In genomic region chr9:12814877-12815237, GRCh38 we compare ENCODE assay signal across 8 cellular contexts. TPM values are rescaled to one million over a fixed set of nuclear protein-coding genes. Genes with fewer than 3 reads are reported as not detected.
DNase-seq lines count a peak whose midpoint lies in the region; FAIRE-seq and TF ChIP-seq lines count a peak whose summit lies in the region.

No MANE protein-coding gene starts in this region.

- peaks cover 69% of the 10 kb centered on the region for H3F3A ChIP-seq in GM23248 (ENCODE audit: insufficient read depth)

- H3K4me3 ChIP-seq in GM23248 (peak overlapping the region; percentile 50), SJSA1 (0 out of 2 replicates have a peak overlapping the region, but pooled peaks have one; percentile 3), kidney (ENCODE audit: low read length in 2 of 2) (no peak overlapping the region), small intestine (ENCODE audit: low read depth in 1 of 2, low read length in 2 of 2) (no peak overlapping the region)

- FAIRE-seq in kidney (lab: Jason Lieb, UNC) (no peak), small intestine (lab: Jason Lieb, UNC) (no peak), GM12892 (lab: Jason Lieb, UNC) (no peak)

- H3K27me3 ChIP-seq in GM23248 (replicated peaks; ENCODE audit: insufficient read depth), result no peaks in the 10 kb centered on the region
- H3K27me3 ChIP-seq in SJSA1 (replicated peaks), result no peaks in the 10 kb centered on the region
- no peaks in the 10 kb centered on the region for H3K27me3 ChIP-seq in small intestine (ENCODE audit: control insufficient read depth in 2 of 2, insufficient read depth in 2 of 2, low read length in 2 of 2)

- DNase-seq in GM23248 (no peak), SJSA1 (ENCODE audit: low read depth in 1 of 2, low spot score in 2 of 2) (no peak), kidney (no peak), small intestine (no peak), NCI-H2227 (lab: John Stamatoyannopoulos, UW; ENCODE audit: unreplicated experiment) (no peak), iPS-NIHi11 (ENCODE audit: low spot score) (no peak), D341Med (ENCODE audit: low spot score) (no peak), GM12892 (ENCODE audit: insufficient read length) (no peak)

- peak overlapping the region; percentile 49; the same call in 1 of the 2 replicates for H2AFZ ChIP-seq in GM23248

- in situ Hi-C loops in GM23248 (cut with MboI), result no loop called here

- H3K4me2 ChIP-seq in GM23248 (ENCODE audit: unreplicated experiment), result peak overlapping the region; percentile 80

- H4K20me1 ChIP-seq in GM23248 (ENCODE audit: insufficient read depth), result no peaks in the 10 kb centered on the region

- intact Hi-C loops in kidney (cut with DNase I), result no loop called here

- no peak for TF ChIP-seq CTCF in kidney (IDR thresholded peaks at IDR 0.05; ENCODE audit: borderline replicate concordance, extremely low read depth, insufficient read depth)

- TF ChIP-seq POLR2A in GM12892 (IDR thresholded peaks at IDR 0.05; ENCODE audit: low read depth, low read length), result no peak

- H3K9ac ChIP-seq in GM23248 (peak overlapping the region; percentile 79), kidney (ENCODE audit: low read length in 2 of 2) (peak overlapping the region in 1 of 2 donors; percentile 3)

- H3K36me3 ChIP-seq in GM23248 (ENCODE audit: low read depth), result 0 out of 2 replicates have a peak, but pooled peaks cover 5% of the 10 kb centered on the region
- H3K36me3 ChIP-seq in SJSA1, result no peaks in the 10 kb centered on the region
- H3K36me3 ChIP-seq in kidney (ENCODE audit: control insufficient read depth in 1 of 2, insufficient read depth in 2 of 2, low read length in 2 of 2), result no peaks in the 10 kb centered on the region
- H3K36me3 ChIP-seq in small intestine (ENCODE audit: control insufficient read depth in 2 of 2, insufficient read depth in 2 of 2, low read length in 2 of 2), result no peaks in the 10 kb centered on the region

- H3K4me1 ChIP-seq in GM23248 (ENCODE audit: insufficient read depth) (peaks cover 81% of the 10 kb centered on the region), SJSA1 (replicated peaks) (peaks cover 19% of the 10 kb centered on the region), kidney (ENCODE audit: control insufficient read depth in 1 of 2, insufficient read depth in 1 of 2, low read depth in 1 of 2, low read length in 2 of 2) (peaks cover 0 to 4% of the 10 kb centered on the region in 2 donors), small intestine (ENCODE audit: control insufficient read depth in 2 of 2, insufficient read depth in 1 of 2, low read depth in 1 of 2, low read length in 1 of 2) (peaks cover 0 to 8% of the 10 kb centered on the region in 2 donors)

- H3K27ac ChIP-seq in GM23248 (peak overlapping the region; percentile 95), SJSA1 (peak overlapping the region; percentile 92), kidney (ENCODE audit: low read depth in 2 of 2, low read length in 2 of 2) (peak overlapping the region; percentile 40 to 71), small intestine (ENCODE audit: low read depth in 1 of 2, low read length in 1 of 2) (peak overlapping the region; percentile 48 to 57)

- H3K9me3 ChIP-seq in GM23248 (ENCODE audit: low read depth) (no peaks in the 10 kb centered on the region), SJSA1 (replicated peaks) (no peaks in the 10 kb centered on the region), kidney (ENCODE audit: control insufficient read depth in 1 of 2, low read length in 2 of 2) (no peaks in the 10 kb centered on the region), small intestine (ENCODE audit: control insufficient read depth, low read depth) (no peaks in the 10 kb centered on the region)

- no peaks in the 10 kb centered on the region for H3K9me2 ChIP-seq in GM23248 (ENCODE audit: insufficient read depth)

- peaks cover 62% of the 10 kb centered on the region for H3K79me2 ChIP-seq in GM23248 (ENCODE audit: insufficient read depth)

RNA-seq across cellular contexts. Expression of gene LURAP1L, which starts 40.0 kb away (rescaled TPM):
- 16.2 and 30.4 TPM in 2 replicates for total RNA-seq in GM23248 (2014; rRNA removed; shearing (Covaris generic))
- polyA plus RNA-seq in GM23248 (2016; fragmentation: Nextera tagmentation; extraction: Ambion mirVana) (25.5 and 26.8 TPM in 2 replicates), kidney (ENCODE audit: insufficient read depth, low read depth, low replicate concordance) (3.8 TPM), small intestine (1 to 10 TPM; 3.5 to 8.8 (median 4.2) TPM)
- total RNA-seq in SJSA1 (2014; rRNA removed; shearing (Covaris generic)), result 0.31 TPM in 1 of 2 replicates, not detected in the other
- total RNA-seq in kidney, result 11.1 TPM
- polyA plus RNA-seq in GM12892 (2012; ENCODE audit: missing spikeins), result 0.34 TPM

Comparison
In these comparisons a context has a peak if more than half of its experiments do, and no peak if none do; other contexts are left out.
1. H3K4me3 ChIP-seq: peak in GM23248 (single experiment) and SJSA1 (single experiment); none in kidney (0 of 2) and small intestine (0 of 2).
2. Peak in every context shown above with its lines, with median percentiles within 50 percentile points of each other: H3K27ac ChIP-seq.